Comparison of ENCODE assay signal across 10 cellular contexts in the genomic region with DNA sequence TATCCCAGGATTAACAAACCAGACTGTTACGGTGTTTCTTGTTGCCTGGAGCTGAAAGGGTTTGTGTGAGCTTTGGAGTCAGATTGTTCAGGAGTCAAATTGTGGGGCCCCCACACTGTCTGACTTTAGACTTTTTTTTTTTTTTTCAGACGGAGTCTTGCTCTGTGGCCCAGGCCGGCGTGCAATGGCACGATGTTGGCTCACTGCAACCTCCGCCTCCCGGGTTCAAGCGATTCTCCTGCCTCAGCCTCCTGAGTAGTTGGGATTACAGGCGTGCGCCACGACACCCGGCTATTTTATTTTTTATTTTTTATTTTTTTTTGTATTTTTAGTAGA. TPM values are rescaled to one million over a fixed set of nuclear protein-coding genes. Genes with fewer than 3 reads are reported as not detected.
A peak's percentile ranks its signal among the peaks of the same experiment; 100 is the strongest.
DNase-seq lines count a peak whose midpoint lies in the region; ATAC-seq and TF ChIP-seq lines count a peak whose summit lies in the region.
"Had no signal": no experiment of that assay in that cellular context is flagged by ENCODE, and none has a peak within 500 bp of the region (broad histone marks: within the 10 kb centered on the region; RNA-seq: fewer than 3 reads in every experiment).

No MANE protein-coding gene starts in this region.

- H4K20me1 ChIP-seq in OCI-LY7 (ENCODE audit: insufficient read depth, low read length): no peaks in the 10 kb centered on the region

- no peak for ATAC-seq in CD8-positive, alpha-beta T cell
- ATAC-seq in HG03342 (IDR thresholded peaks at IDR 0.05; ENCODE audit: unreplicated experiment): no peak

- H3K9me3 ChIP-seq in CD8-positive, alpha-beta T cell (ENCODE audit: low read length): no peaks in the 10 kb centered on the region
- H3K9me3 ChIP-seq in OCI-LY7 (ENCODE audit: low read length): no peaks in the 10 kb centered on the region

- no peaks in the 10 kb centered on the region for H3K27me3 ChIP-seq in CD8-positive, alpha-beta T cell (ENCODE audit: insufficient read depth, low read length)

- no peaks in the 10 kb centered on the region for H3K27me3 Mint-ChIP-seq in CD8-positive, alpha-beta T cell (ENCODE audit: low read depth)
- no peaks in the 10 kb centered on the region for H3K27me3 Mint-ChIP-seq in osteocyte (ENCODE audit: unreplicated experiment)

- peak overlapping the region; percentile 92 for H3K4me2 ChIP-seq in OCI-LY7 (ENCODE audit: low read length)

- H3K27ac ChIP-seq in CD8-positive, alpha-beta T cell (ENCODE audit: low read depth, low read length): peak overlapping the region; percentile 85
- no peak overlapping the region for H3K27ac ChIP-seq in OCI-LY7 (ENCODE audit: low read depth, low read length, poor library complexity, severe bottlenecking)

- intact Hi-C loops in CD8-positive, alpha-beta T cell (cut with DNase I, micrococcal nuclease): loop anchor here (2.0 to 5.0 kb wide), 3 partner anchors 19 to 64 kb away; a partner anchor contains a TSS
- intact Hi-C loops in OCI-LY7 (cut with micrococcal nuclease; ENCODE audit: unreplicated experiment): loop anchor here (5.0 kb wide), 1 partner anchor 124 kb away; no protein-coding TSS in a partner anchor

- no peaks in the 10 kb centered on the region for H3K9me2 ChIP-seq in OCI-LY7 (ENCODE audit: insufficient read depth, low read length)

- peaks cover 20% of the 10 kb centered on the region for H3K36me3 ChIP-seq in CD8-positive, alpha-beta T cell (ENCODE audit: insufficient read depth, low read length)
- H3K36me3 ChIP-seq in OCI-LY7 (ENCODE audit: insufficient read depth, low read length): peaks cover 42% of the 10 kb centered on the region

- H3K79me2 ChIP-seq in OCI-LY7 (ENCODE audit: insufficient read depth, low read depth, low read length): peaks cover 25% of the 10 kb centered on the region

- H3K36me3 Mint-ChIP-seq in CD8-positive, alpha-beta T cell: peaks cover 38% of the 10 kb centered on the region
- peaks cover 11% of the 10 kb centered on the region for H3K36me3 Mint-ChIP-seq in osteocyte (ENCODE audit: unreplicated experiment)

- CTCF ChIA-PET in CD8-positive, alpha-beta T cell (lab: Charles Lee): interaction anchor here (0.9 to 2.4 kb wide), 18 partner anchors 8 to 148 kb away, joined by 3 to 13 read pairs (median 4); a partner anchor contains a TSS
- CTCF ChIA-PET in OCI-LY7 (lab: Charles Lee; ENCODE audit: unreplicated experiment): interaction anchor here (0.8 kb wide), 1 partner anchor 11 kb away, joined by 4 read pairs; no protein-coding TSS in a partner anchor

- POLR2A ChIA-PET in CD8-positive, alpha-beta T cell (lab: Charles Lee): interaction anchor here (0.9 to 2.0 kb wide), 7 partner anchors 11 to 115 kb away, joined by 3 to 7 read pairs (median 5); a partner anchor contains a TSS
- POLR2A ChIA-PET in OCI-LY7 (lab: Charles Lee): interaction anchor here (0.6 to 1.5 kb wide), 6 partner anchors 10 to 126 kb away, joined by 3 to 4 read pairs (median 3); a partner anchor contains a TSS

- peak overlapping the region; percentile 87 for H3K4me3 ChIP-seq in CD8-positive, alpha-beta T cell (ENCODE audit: low read depth, low read length)
- peak overlapping the region; percentile 95 for H3K4me3 ChIP-seq in OCI-LY7 (ENCODE audit: low read depth, low read length, poor library complexity, severe bottlenecking)
- peak overlapping the region; percentile 95 for H3K4me3 ChIP-seq in epithelial cell of proximal tubule (ENCODE audit: low read depth, low read length)

- DNase-seq in CD8-positive, alpha-beta T cell: no peak
- DNase-seq in OCI-LY7 (ENCODE audit: low spot score): no peak
- DNase-seq in epithelial cell of proximal tubule (ENCODE audit: low read depth): no peak
- no peak for DNase-seq in osteocyte (ENCODE audit: extremely low spot score, unreplicated experiment)
- DNase-seq in NCI-H2227 (lab: John Stamatoyannopoulos, UW; ENCODE audit: unreplicated experiment): no peak
- no peak for DNase-seq in mucosa of gallbladder (ENCODE audit: low spot score)
- no peak for DNase-seq in midbrain (lab: John Stamatoyannopoulos, UW)
- DNase-seq: effector CD8-positive, alpha-beta T cell; NCI-H526 treated with DMSO at 0.1 percent for 48 hours had no signal

- H3K27ac Mint-ChIP-seq in CD8-positive, alpha-beta T cell: peak overlapping the region; percentile 99
- H3K27ac Mint-ChIP-seq in osteocyte (ENCODE audit: unreplicated experiment): peak overlapping the region; percentile 90

- no peaks in the 10 kb centered on the region for H3K9me3 Mint-ChIP-seq in CD8-positive, alpha-beta T cell
- H3K9me3 Mint-ChIP-seq in osteocyte (ENCODE audit: unreplicated experiment): no peaks in the 10 kb centered on the region

- peaks cover 36% of the 10 kb centered on the region for H3K4me1 ChIP-seq in CD8-positive, alpha-beta T cell (ENCODE audit: insufficient read depth, low read length)
- peaks cover 20% of the 10 kb centered on the region for H3K4me1 ChIP-seq in OCI-LY7 (ENCODE audit: insufficient read depth, low read length, poor library complexity, severe bottlenecking)

- H2AFZ ChIP-seq in OCI-LY7 (ENCODE audit: low read length): no peak overlapping the region

- no peak for TF ChIP-seq CTCF in CD8-positive, alpha-beta T cell (IDR thresholded peaks at IDR 0.05)
- TF ChIP-seq CTCF in OCI-LY7 (conservative IDR thresholded peaks at IDR 0.05; ENCODE audit: low read length) (no peak), epithelial cell of proximal tubule (conservative IDR thresholded peaks at IDR 0.05; ENCODE audit: low read depth, low read length) (no peak), osteocyte (IDR thresholded peaks at IDR 0.05) (no peak)

- H3K4me3 Mint-ChIP-seq in CD8-positive, alpha-beta T cell: peak overlapping the region; percentile 100
- H3K4me3 Mint-ChIP-seq in osteocyte (ENCODE audit: unreplicated experiment): peak overlapping the region; percentile 97

- H3K4me1 Mint-ChIP-seq in CD8-positive, alpha-beta T cell (ENCODE audit: low read depth): peaks cover 49% of the 10 kb centered on the region
- H3K4me1 Mint-ChIP-seq in osteocyte (ENCODE audit: unreplicated experiment): peaks cover 12% of the 10 kb centered on the region

- no TSS peak for BruUV-seq in OCI-LY7 (replicated peaks; lab: Mats Ljungman, UMichigan)

RNA-seq across cellular contexts. Expression of a gene that starts 0.8 kb away (rescaled TPM):
- total RNA-seq in CD8-positive, alpha-beta T cell: 10 to 100 TPM; 37.0 to 37.1 TPM
- 35.2 and 49.8 TPM in 2 replicates for total RNA-seq in OCI-LY7 (2014; rRNA removed; shearing (Covaris generic))
- total RNA-seq in OCI-LY7 (2022) (38.5 and 49.8 TPM in 2 replicates), epithelial cell of proximal tubule (30.6 and 42.8 TPM in 2 replicates), osteocyte (23.6 and 28.5 TPM in 2 replicates), mucosa of gallbladder (29.3 TPM)

RNA-seq across cellular contexts. Expression of a gene that starts 11.0 kb away (rescaled TPM):
- total RNA-seq in CD8-positive, alpha-beta T cell: 1 to 10 TPM in 1 of 2 experiments, under 1 TPM in 1; 0.81 to 1.7 TPM
- 3.4 and 5.3 TPM in 2 replicates for total RNA-seq in OCI-LY7 (2014; rRNA removed; shearing (Covaris generic))
- total RNA-seq in OCI-LY7 (2022) (6.3 TPM in 2 replicates), epithelial cell of proximal tubule (4.2 and 11.2 TPM in 2 replicates), osteocyte (9.8 and 11.8 TPM in 2 replicates), mucosa of gallbladder (7.0 TPM)

RNA-seq across cellular contexts. Expression of a gene that starts 11.5 kb away (rescaled TPM):
- 10 to 100 TPM; 14.0 to 20.0 TPM for total RNA-seq in CD8-positive, alpha-beta T cell
- total RNA-seq in OCI-LY7 (2014; rRNA removed; shearing (Covaris generic)): 12.5 and 22.2 TPM in 2 replicates
- total RNA-seq in OCI-LY7 (2022) (23.6 and 27.0 TPM in 2 replicates), epithelial cell of proximal tubule (27.3 and 43.2 TPM in 2 replicates), osteocyte (22.3 and 23.9 TPM in 2 replicates), mucosa of gallbladder (9.2 TPM)

RNA-seq across cellular contexts. Expression of a gene that starts 16.6 kb away (rescaled TPM):
- total RNA-seq in CD8-positive, alpha-beta T cell: 1 to 10 TPM; 2.0 to 2.2 TPM
- total RNA-seq in OCI-LY7 (2014; rRNA removed; shearing (Covaris generic)): 6.5 and 7.1 TPM in 2 replicates
- total RNA-seq in OCI-LY7 (2022): 6.6 and 6.9 TPM in 2 replicates
- 0.87 and 3.6 TPM in 2 replicates for total RNA-seq in epithelial cell of proximal tubule
- total RNA-seq in osteocyte: 1.7 and 2.3 TPM in 2 replicates
- 1.6 TPM for total RNA-seq in mucosa of gallbladder

RNA-seq across cellular contexts. Expression of a gene that starts 28.5 kb away (rescaled TPM):
- total RNA-seq in CD8-positive, alpha-beta T cell: 10 to 100 TPM; 23.1 to 25.1 TPM
- 29.3 and 29.4 TPM in 2 replicates for total RNA-seq in OCI-LY7 (2014; rRNA removed; shearing (Covaris generic))
- total RNA-seq in OCI-LY7 (2022): 46.2 and 47.7 TPM in 2 replicates
- 4.5 and 4.7 TPM in 2 replicates for total RNA-seq in epithelial cell of proximal tubule
- total RNA-seq in osteocyte: 19.2 and 21.1 TPM in 2 replicates
- total RNA-seq in mucosa of gallbladder: 24.6 TPM
